In the genomic region with DNA sequence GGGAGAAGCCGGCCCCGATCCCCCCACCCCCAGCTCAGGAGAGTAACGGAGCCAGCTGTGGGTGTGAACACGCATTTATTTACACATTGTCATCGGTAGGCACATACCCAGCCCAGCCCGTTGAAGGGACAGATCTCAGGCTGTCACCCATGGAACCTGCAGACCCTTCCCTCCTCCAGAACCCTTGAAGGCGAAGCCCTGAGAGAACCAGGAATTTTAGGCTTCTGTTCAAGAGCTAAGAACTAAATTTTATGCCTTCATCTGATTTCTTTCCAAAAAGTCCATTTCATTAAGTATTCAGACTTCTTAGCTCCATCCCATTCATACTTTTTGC, we compare ENCODE assay signal across 1 cellular context.
TF ChIP-seq lines count a peak whose summit lies in the region.

No MANE protein-coding gene starts in this region.

TF ChIP-seq in endothelial cell of umbilical vein, 7 proteins besides CTCF, POLR2A, EP300 and RAD21:
- no peak for TF ChIP-seq POLR2AphosphoS5 (IDR thresholded peaks at IDR 0.05; ENCODE audit: insufficient read depth, low read depth, low read length)
- TF ChIP-seq, protein P1, sequence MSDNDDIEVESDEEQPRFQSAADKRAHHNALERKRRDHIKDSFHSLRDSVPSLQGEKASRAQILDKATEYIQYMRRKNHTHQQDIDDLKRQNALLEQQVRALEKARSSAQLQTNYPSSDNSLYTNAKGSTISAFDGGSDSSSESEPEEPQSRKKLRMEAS (IDR thresholded peaks at IDR 0.05; ENCODE audit: insufficient read depth, insufficient read length), result no peak
- TF ChIP-seq EZH2 (IDR thresholded peaks at IDR 0.05; ENCODE audit: borderline replicate concordance, low read depth, low read length, severe bottlenecking), result no peak
- TF ChIP-seq GATA2 (IDR thresholded peaks at IDR 0.05; ENCODE audit: insufficient read depth, insufficient read length, low read depth, low read length), result no peak
- no peak for TF ChIP-seq MYC (IDR thresholded peaks at IDR 0.05; ENCODE audit: low read depth, low read length)
